In the genomic region with DNA sequence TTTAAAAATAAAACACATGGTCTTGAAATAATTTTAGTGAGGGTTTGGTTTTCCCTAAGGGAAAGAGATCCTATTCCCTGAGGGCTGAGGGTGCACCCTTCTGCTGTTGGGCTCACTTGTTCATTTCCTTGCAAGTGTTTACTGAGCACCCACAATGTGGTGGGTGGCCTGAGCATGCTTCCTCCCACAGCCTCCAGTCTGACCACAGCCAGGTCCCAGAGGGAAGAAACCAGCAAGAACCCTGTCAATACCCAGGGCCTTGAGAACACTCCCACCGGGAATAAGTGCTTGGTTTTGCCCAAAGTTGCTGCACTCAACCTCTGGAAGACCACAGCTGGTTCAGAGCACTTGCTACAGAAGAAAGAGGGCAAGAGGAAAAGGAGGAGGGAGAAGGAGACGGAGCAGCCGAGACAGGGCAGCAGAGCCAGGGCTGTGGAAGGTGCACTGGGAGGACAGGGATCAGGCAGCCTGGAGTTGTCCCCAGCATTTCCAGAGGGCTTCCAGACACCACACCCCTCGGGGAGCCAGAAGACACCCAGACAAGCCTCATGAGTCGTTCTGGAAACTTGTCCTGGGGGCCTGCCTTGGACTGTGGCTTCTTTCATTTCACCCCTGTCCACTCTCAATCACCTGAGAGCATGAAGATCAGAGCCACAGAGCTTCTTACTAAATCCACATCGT, we compare ENCODE assay signal across 15 cellular contexts. TPM values are rescaled to one million over a fixed set of nuclear protein-coding genes. Genes with fewer than 3 reads are reported as not detected.
"Had no signal": no experiment of that assay in that cellular context is flagged by ENCODE, and none has a peak within 500 bp of the region (broad histone marks: within the 10 kb centered on the region; RNA-seq: fewer than 3 reads in every experiment).

No MANE protein-coding gene starts in this region.

- ATAC-seq: activated CD4-positive, alpha-beta T cell treated with anti-CD3 and anti-CD28 coated beads for 36 hours; heart right ventricle; left ventricle myocardium superior; T-cell had no signal

- H3K4me3 ChIP-seq: heart right ventricle, skin epidermis, tibial nerve had no signal

- H3K27me3 ChIP-seq: brain microvascular endothelial cell, tibial nerve had no signal

- H3K9me3 Mint-ChIP-seq: activated naive CD4-positive, alpha-beta T cell treated with anti-CD3 and anti-CD28 coated beads, Interleukin-2, amount 10 ng/mL, durations not matched to agents 7 days and 5 days; T-cell had no signal

- H2AFZ ChIP-seq: parathyroid adenoma had no signal

- H3K79me2 ChIP-seq: parathyroid adenoma had no signal

- H3K9ac ChIP-seq: parathyroid adenoma had no signal

- H3K27ac ChIP-seq: brain microvascular endothelial cell, heart right ventricle, parathyroid adenoma, tibial nerve, WERI-Rb-1 had no signal

- H3K36me3 ChIP-seq: brain microvascular endothelial cell, tibial nerve, WERI-Rb-1 had no signal

- H3K36me3 Mint-ChIP-seq: activated naive CD4-positive, alpha-beta T cell treated with anti-CD3 and anti-CD28 coated beads, Interleukin-2, amount 10 ng/mL, durations not matched to agents 7 days and 5 days; T-cell had no signal

- H3K27ac Mint-ChIP-seq: activated CD4-positive, alpha-beta T cell treated with anti-CD3 and anti-CD28 coated beads for 36 hours; activated naive CD4-positive, alpha-beta T cell treated with anti-CD3 and anti-CD28 coated beads, Interleukin-2, amount 10 ng/mL, durations not matched to agents 7 days and 5 days; T-cell had no signal

- FAIRE-seq: endothelial cell of umbilical vein, keratinocyte had no signal

- H3K4me3 Mint-ChIP-seq: activated CD4-positive, alpha-beta T cell treated with anti-CD3 and anti-CD28 coated beads for 36 hours; activated naive CD4-positive, alpha-beta T cell treated with anti-CD3 and anti-CD28 coated beads, Interleukin-2, amount 10 ng/mL, durations not matched to agents 7 days and 5 days; T-cell had no signal

- H3K4me1 Mint-ChIP-seq: activated CD4-positive, alpha-beta T cell treated with anti-CD3 and anti-CD28 coated beads for 36 hours; activated naive CD4-positive, alpha-beta T cell treated with anti-CD3 and anti-CD28 coated beads, Interleukin-2, amount 10 ng/mL, durations not matched to agents 7 days and 5 days had no signal

- H3K9me3 ChIP-seq: tibial nerve had no signal

- DNase-seq: activated CD4-positive, alpha-beta T cell treated with anti-CD3 and anti-CD28 coated beads for 36 hours; activated naive CD4-positive, alpha-beta T cell treated with anti-CD3 and anti-CD28 coated beads, Interleukin-2, amount 10 ng/mL, durations not matched to agents 7 days and 5 days; amniotic stem cell; brain microvascular endothelial cell; foreskin melanocyte; heart right ventricle; left ventricle myocardium superior; mesendoderm; T-cell; WERI-Rb-1 had no signal

RNA-seq across cellular contexts. Expression of a gene that starts 14.3 kb away (rescaled TPM):
- total RNA-seq: activated CD4-positive, alpha-beta T cell treated with anti-CD3 and anti-CD28 coated beads for 36 hours; endothelial cell of umbilical vein had no signal
